Comparison of ENCODE assay signal across 8 cellular contexts in genomic region chr17:19753049-19753444, GRCh38. TPM values are rescaled to one million over a fixed set of nuclear protein-coding genes. Genes with fewer than 3 reads are reported as not detected.
DNase-seq lines count a peak whose midpoint lies in the region; ATAC-seq, FAIRE-seq and TF ChIP-seq lines count a peak whose summit lies in the region.

No MANE protein-coding gene starts in this region.

- H3K27me3 ChIP-seq in endothelial cell of umbilical vein (ENCODE audit: control insufficient read depth in 2 of 2, insufficient read depth in 2 of 2, low read length in 2 of 2): no peaks in the 10 kb centered on the region
- H3K27me3 ChIP-seq in naive thymus-derived CD4-positive, alpha-beta T cell (ENCODE audit: control insufficient read depth in 2 of 2, insufficient read depth in 2 of 2, low read length in 2 of 2): no peaks in the 10 kb centered on the region

- H2AFZ ChIP-seq in endothelial cell of umbilical vein (ENCODE audit: low read depth, low read length): peak overlapping the region; percentile 23

- peak overlapping the region; percentile 94 for H3K27ac ChIP-seq in endothelial cell of umbilical vein (ENCODE audit: insufficient read depth, low read depth, low read length)
- no peak overlapping the region for H3K27ac ChIP-seq in naive thymus-derived CD4-positive, alpha-beta T cell (ENCODE audit: low read depth, low read length)

- no peaks in the 10 kb centered on the region for H3K36me3 Mint-ChIP-seq in naive thymus-derived CD4-positive, alpha-beta T cell

- dilution Hi-C loops in endothelial cell of umbilical vein (cut with MboI; ENCODE audit: extremely low pct_ligation_motif_present, low sequenced_read_pairs): no loop called here

- no peak overlapping the region for H3K4me3 Mint-ChIP-seq in naive thymus-derived CD4-positive, alpha-beta T cell

- H3K9ac ChIP-seq in endothelial cell of umbilical vein (replicated peaks; ENCODE audit: extremely low read depth, insufficient read depth, low read length): peak overlapping the region; percentile 61

- H3K36me3 ChIP-seq in endothelial cell of umbilical vein (ENCODE audit: control insufficient read depth in 2 of 2, extremely low read depth in 1 of 2, insufficient read depth in 2 of 2, low read length in 2 of 2): no peaks in the 10 kb centered on the region
- H3K36me3 ChIP-seq in naive thymus-derived CD4-positive, alpha-beta T cell (ENCODE audit: control insufficient read depth in 2 of 3, insufficient read depth in 3 of 3, low read length in 3 of 3): no peaks in the 10 kb centered on the region

- TF ChIP-seq POLR2A in endothelial cell of umbilical vein (IDR thresholded peaks at IDR 0.05; ENCODE audit: low read depth, low read length): no peak

- intact Hi-C loops in endothelial cell of umbilical vein (cut with micrococcal nuclease): loop anchor here (2.0 kb wide), 1 partner anchor 104 kb away; the partner anchor contains the start of gene ALDH3A2
- intact Hi-C loops in naive thymus-derived CD4-positive, alpha-beta T cell (cut with micrococcal nuclease): no loop called here

- TF ChIP-seq CTCF in endothelial cell of umbilical vein (IDR thresholded peaks at IDR 0.05; ENCODE audit: extremely low read depth in 1 of 2, insufficient read depth in 1 of 2, low read depth in 1 of 2, low read length in 2 of 2): no peak

- H3K27me3 Mint-ChIP-seq in naive thymus-derived CD4-positive, alpha-beta T cell: peaks cover 0 to 11% (median 5%) of the 10 kb centered on the region in 5 donors

- no peak overlapping the region for H3K4me3 ChIP-seq in endothelial cell of umbilical vein (replicated peaks in 1 of 3; ENCODE audit: insufficient read depth in 1 of 3, low read depth in 1 of 3, low read length in 3 of 3)
- H3K4me3 ChIP-seq in naive thymus-derived CD4-positive, alpha-beta T cell (ENCODE audit: low read length): no peak overlapping the region

- no peaks in the 10 kb centered on the region for H4K20me1 ChIP-seq in endothelial cell of umbilical vein (replicated peaks; ENCODE audit: control insufficient read depth, extremely low read depth, insufficient read depth, low read length)

- no peaks in the 10 kb centered on the region for H3K9me1 ChIP-seq in endothelial cell of umbilical vein (replicated peaks; ENCODE audit: control insufficient read depth, extremely low read depth, insufficient read depth, low read length)

- POLR2A ChIA-PET in endothelial cell of umbilical vein (lab: Charles Lee): no interaction called here
- POLR2A ChIA-PET in naive thymus-derived CD4-positive, alpha-beta T cell (lab: Charles Lee): no interaction called here

- no TSS peak for BruUV-seq in endothelial cell of umbilical vein (replicated peaks; lab: Mats Ljungman, UMichigan)

- H3K9me3 Mint-ChIP-seq in naive thymus-derived CD4-positive, alpha-beta T cell: no peaks in the 10 kb centered on the region

- FAIRE-seq in endothelial cell of umbilical vein (lab: Jason Lieb, UNC): peak; percentile 97

- peak; percentile 53 for DNase-seq in DMS79 treated with DMSO at 0.1 percent for 48 hours (lab: John Stamatoyannopoulos, UW)
- peak; percentile 71 for DNase-seq in NOMO-1 treated with DMSO at 0.1 percent for 48 hours (lab: John Stamatoyannopoulos, UW; ENCODE audit: unreplicated experiment)
- DNase-seq in endothelial cell of umbilical vein (ENCODE audit: low read depth, low spot score): peak; percentile 83
- no peak for DNase-seq in naive thymus-derived CD4-positive, alpha-beta T cell
- no peak for DNase-seq in activated CD4-positive, alpha-beta T cell treated with anti-CD3 and anti-CD28 coated beads, Interleukin-2, amount 50 U/mL, for 1 hour
- DNase-seq in NCI-H774 (lab: John Stamatoyannopoulos, UW): no peak
- DNase-seq in activated CD4-positive, CD25-positive, alpha-beta regulatory T cell (lab: John Stamatoyannopoulos, UW): no peak

- H3K9me3 ChIP-seq in endothelial cell of umbilical vein (replicated peaks; ENCODE audit: control insufficient read depth, insufficient read depth, low read length): no peaks in the 10 kb centered on the region
- H3K9me3 ChIP-seq in naive thymus-derived CD4-positive, alpha-beta T cell (ENCODE audit: control insufficient read depth in 2 of 3, low read length in 3 of 3): no peaks in the 10 kb centered on the region

- CTCF ChIA-PET in endothelial cell of umbilical vein (lab: Charles Lee): interaction anchor here (1.5 to 8.4 kb wide), 5 partner anchors 8 to 390 kb away, joined by 3 to 72 read pairs (median 9); partner anchors contain the start of gene B9D1
- CTCF ChIA-PET in naive thymus-derived CD4-positive, alpha-beta T cell (lab: Charles Lee): interaction anchor here (1.8 kb wide), 2 partner anchors 10 to 13 kb away, joined by 5 to 8 read pairs; no protein-coding TSS in a partner anchor

- peaks cover 0 to 9% (median 0%) of the 10 kb centered on the region in 7 donors for H3K4me1 Mint-ChIP-seq in naive thymus-derived CD4-positive, alpha-beta T cell

- no peaks in the 10 kb centered on the region for H3K79me2 ChIP-seq in endothelial cell of umbilical vein (ENCODE audit: control insufficient read depth, insufficient read depth, low read length)

- ATAC-seq in naive thymus-derived CD4-positive, alpha-beta T cell: peak; percentile 91
- no peak for ATAC-seq in GM18498 (IDR thresholded peaks at IDR 0.05; ENCODE audit: unreplicated experiment)

- no peak overlapping the region for H3K27ac Mint-ChIP-seq in naive thymus-derived CD4-positive, alpha-beta T cell

- H3K4me1 ChIP-seq in endothelial cell of umbilical vein (ENCODE audit: control insufficient read depth, extremely low read depth, insufficient read depth, low read length): peaks cover 18% of the 10 kb centered on the region
- no peaks in the 10 kb centered on the region for H3K4me1 ChIP-seq in naive thymus-derived CD4-positive, alpha-beta T cell (ENCODE audit: control insufficient read depth in 2 of 2, insufficient read depth in 2 of 2, low read length in 2 of 2)

- no peak overlapping the region for H3K4me2 ChIP-seq in endothelial cell of umbilical vein (ENCODE audit: insufficient read depth, low read length)

TF ChIP-seq in endothelial cell of umbilical vein, 7 proteins besides CTCF, POLR2A, EP300 and RAD21:
- TF ChIP-seq MYC (IDR thresholded peaks at IDR 0.05; ENCODE audit: low read depth, low read length) (peak; percentile 55), JUN (IDR thresholded peaks at IDR 0.05; ENCODE audit: borderline replicate concordance, insufficient read depth, insufficient read length, low read depth) (no peak), POLR2AphosphoS5 (IDR thresholded peaks at IDR 0.05; ENCODE audit: insufficient read depth, low read depth, low read length) (peak; percentile 79), FOS (IDR thresholded peaks at IDR 0.05; ENCODE audit: borderline replicate concordance, insufficient read depth, low read length) (peak; percentile 66)

RNA-seq across cellular contexts. Expression of gene ALDH3A1, which starts 4.9 kb away (rescaled TPM):
- total RNA-seq in endothelial cell of umbilical vein: 1.2 TPM in 2 replicates
- polyA plus RNA-seq in endothelial cell of umbilical vein: 0.11 and 0.25 TPM in 2 replicates
- 0.12 and 0.47 TPM in 2 replicates for polyA plus RNA-seq in endothelial cell of umbilical vein (2011; cell fraction: cytosol; rRNA removed)
- polyA plus RNA-seq in endothelial cell of umbilical vein (2011; cell fraction: nucleus; rRNA removed): 0.09 and 0.22 TPM in 2 replicates
- polyA plus RNA-seq in endothelial cell of umbilical vein (2012): 0.18 and 0.21 TPM in 2 replicates
- 0.23 TPM in 1 of 2 replicates, not detected in the other for polyA minus RNA-seq in endothelial cell of umbilical vein
- 8.3 TPM for polyA minus RNA-seq in endothelial cell of umbilical vein (2011; cell fraction: cytosol; rRNA and poly(A)+ RNA removed)
- polyA minus RNA-seq in endothelial cell of umbilical vein (2011; cell fraction: nucleus; rRNA and poly(A)+ RNA removed): 0.63 TPM in 1 of 2 replicates, not detected in the other
- under 1 TPM in 1 of 5 experiments, not detected in 4; 0.61 TPM for total RNA-seq in naive thymus-derived CD4-positive, alpha-beta T cell
- polyA plus RNA-seq in naive thymus-derived CD4-positive, alpha-beta T cell: not detected

RNA-seq across cellular contexts. Expression of gene SLC47A2, which starts 36.7 kb away (rescaled TPM):
- total RNA-seq in endothelial cell of umbilical vein: not detected in 2 replicates
- not detected in 2 replicates for polyA plus RNA-seq in endothelial cell of umbilical vein
- polyA plus RNA-seq in endothelial cell of umbilical vein (2011; cell fraction: cytosol; rRNA removed): not detected in 2 replicates
- not detected in 2 replicates for polyA plus RNA-seq in endothelial cell of umbilical vein (2011; cell fraction: nucleus; rRNA removed)
- not detected in 2 replicates for polyA plus RNA-seq in endothelial cell of umbilical vein (2012)
- not detected in 2 replicates for polyA minus RNA-seq in endothelial cell of umbilical vein
- not detected for polyA minus RNA-seq in endothelial cell of umbilical vein (2011; cell fraction: cytosol; rRNA and poly(A)+ RNA removed)
- polyA minus RNA-seq in endothelial cell of umbilical vein (2011; cell fraction: nucleus; rRNA and poly(A)+ RNA removed): not detected in 2 replicates
- not detected for total RNA-seq in naive thymus-derived CD4-positive, alpha-beta T cell
- not detected for polyA plus RNA-seq in naive thymus-derived CD4-positive, alpha-beta T cell

Comparison
In these comparisons a context has a peak if more than half of its experiments do, and no peak if none do; other contexts are left out.
1. DNase-seq: peak in DMS79 treated with DMSO at 0.1 percent for 48 hours (single experiment), NOMO-1 treated with DMSO at 0.1 percent for 48 hours (single experiment) and endothelial cell of umbilical vein (single experiment); none in naive thymus-derived CD4-positive, alpha-beta T cell (0 of 9), activated CD4-positive, alpha-beta T cell treated with anti-CD3 and anti-CD28 coated beads, Interleukin-2, amount 50 U/mL, for 1 hour (single experiment), NCI-H774 (single experiment) and activated CD4-positive, CD25-positive, alpha-beta regulatory T cell (0 of 4).